8 cellular contexts compared by ENCODE assay signal in genomic region chr17:60677308-60678117, GRCh38. TPM values are rescaled to one million over a fixed set of nuclear protein-coding genes. Genes with fewer than 3 reads are reported as not detected.
DNase-seq lines count a peak whose midpoint lies in the region; ATAC-seq and TF ChIP-seq lines count a peak whose summit lies in the region.

Gene BCAS3, plus strand, starts transcription at chr17:60677851.

- H3F3A ChIP-seq in MM.1S (ENCODE audit: insufficient read depth, low read length): no peaks in the 10 kb centered on the region
- H3F3A ChIP-seq in neural progenitor cell (ENCODE audit: low read depth): peaks cover 9% of the 10 kb centered on the region

- no peaks in the 10 kb centered on the region for H3K9me2 ChIP-seq in MM.1S (replicated peaks; ENCODE audit: insufficient read depth, low read length)

- H3K4me2 ChIP-seq in MM.1S (ENCODE audit: low read depth, low read length) (peak within 1 kb of the TSS; percentile 95), neural progenitor cell (peak within 1 kb of the TSS; percentile 85)

- no peaks in the 10 kb centered on the region for H3K79me2 ChIP-seq in MM.1S (ENCODE audit: low read length)
- no peaks in the 10 kb centered on the region for H3K79me2 ChIP-seq in neural progenitor cell (ENCODE audit: low read depth)

- H3K27ac ChIP-seq in MM.1S (ENCODE audit: low read length): peak within 1 kb of the TSS; percentile 11; the same call in 1 of the 2 replicates
- H3K27ac ChIP-seq in foreskin keratinocyte: peak within 1 kb of the TSS; percentile 35
- peak within 1 kb of the TSS; percentile 11 for H3K27ac ChIP-seq in neural progenitor cell

- H3K9me3 Mint-ChIP-seq in neural progenitor cell: no peaks in the 10 kb centered on the region

- no peaks in the 10 kb centered on the region for H3K36me3 Mint-ChIP-seq in neural progenitor cell

- H3K9ac ChIP-seq in ES-I3 (ENCODE audit: low read depth, low read length) (peak within 1 kb of the TSS; percentile 54), MM.1S (ENCODE audit: low read length) (peak within 1 kb of the TSS; percentile 75), neural progenitor cell (peak within 1 kb of the TSS; percentile 67)

- no peak for TF ChIP-seq CTCF in MM.1S (IDR thresholded peaks at IDR 0.05; ENCODE audit: low read length)
- TF ChIP-seq CTCF in foreskin keratinocyte (conservative IDR thresholded peaks at IDR 0.05): no peak
- TF ChIP-seq CTCF in neural progenitor cell (IDR thresholded peaks at IDR 0.05): no peak

- no peaks in the 10 kb centered on the region for H3K4me1 ChIP-seq in ES-I3 (ENCODE audit: insufficient read depth, low read length)
- H3K4me1 ChIP-seq in HAP-1: peaks cover 3% of the 10 kb centered on the region; the same call in 1 of the 2 replicates
- peaks cover 5% of the 10 kb centered on the region for H3K4me1 ChIP-seq in MM.1S (ENCODE audit: low read length)
- peaks cover 5% of the 10 kb centered on the region for H3K4me1 ChIP-seq in foreskin keratinocyte
- peaks cover 5% of the 10 kb centered on the region for H3K4me1 ChIP-seq in neural progenitor cell

- H3K27me3 Mint-ChIP-seq in neural progenitor cell (ENCODE audit: insufficient read depth, low read depth): peaks cover 4% of the 10 kb centered on the region

- H3K36me3 ChIP-seq in ES-I3 (ENCODE audit: insufficient read depth, low read length) (no peaks in the 10 kb centered on the region), HAP-1 (replicated peaks) (no peaks in the 10 kb centered on the region), MM.1S (replicated peaks; ENCODE audit: insufficient read depth, low read length) (no peaks in the 10 kb centered on the region), neural progenitor cell (no peaks in the 10 kb centered on the region)

- H3K9me3 ChIP-seq in ES-I3 (ENCODE audit: control insufficient read depth, insufficient read depth, low read length): no peaks in the 10 kb centered on the region
- no peaks in the 10 kb centered on the region for H3K9me3 ChIP-seq in HAP-1
- H3K9me3 ChIP-seq in MM.1S (replicated peaks; ENCODE audit: insufficient read depth, low read length): no peaks in the 10 kb centered on the region
- H3K9me3 ChIP-seq in neural progenitor cell (ENCODE audit: low read depth): no peaks in the 10 kb centered on the region

- H4K20me1 ChIP-seq in MM.1S (ENCODE audit: insufficient read depth, low read length) (no peaks in the 10 kb centered on the region), neural progenitor cell (ENCODE audit: low read depth) (no peaks in the 10 kb centered on the region)

- H2AFZ ChIP-seq in MM.1S (ENCODE audit: low read length) (peak within 1 kb of the TSS; percentile 97), neural progenitor cell (replicated peaks) (peak within 1 kb of the TSS; percentile 91)

- peak within 1 kb of the TSS; percentile 98 for H3K4me3 Mint-ChIP-seq in neural progenitor cell

- peaks cover 12% of the 10 kb centered on the region for H3K4me1 Mint-ChIP-seq in neural progenitor cell

- in situ Hi-C loops in HAP-1 (cut with MboI; ENCODE audit: low sequenced_read_pairs): no loop called here

- H3K27ac Mint-ChIP-seq in neural progenitor cell: peak within 1 kb of the TSS; percentile 85

- H3K27me3 ChIP-seq in HAP-1 (ENCODE audit: low read depth) (no peaks in the 10 kb centered on the region), MM.1S (replicated peaks; ENCODE audit: insufficient read depth, low read length) (no peaks in the 10 kb centered on the region), foreskin keratinocyte (no peaks in the 10 kb centered on the region), neural progenitor cell (no peaks in the 10 kb centered on the region)

- peak; percentile 95 for ATAC-seq in foreskin keratinocyte

- DNase-seq in HAP-1 (ENCODE audit: low spot score in 2 of 2) (peak; percentile 99), MM.1S (peak; percentile 99), SIG-M5 (lab: John Stamatoyannopoulos, UW) (peak; percentile 96), activated gamma-delta T cell treated with Interleukin-2 at 50 U/mL for 16 hours (peak; percentile 96), foreskin keratinocyte (peak; percentile 99), neural progenitor cell (ENCODE audit: low spot score) (peak; percentile 99), stromal cell of bone marrow (ENCODE audit: low read depth) (peak; percentile 99)

- H3K4me3 ChIP-seq in HAP-1: peak within 1 kb of the TSS; percentile 71
- H3K4me3 ChIP-seq in MM.1S (ENCODE audit: low read length): peak within 1 kb of the TSS; percentile 85
- H3K4me3 ChIP-seq in neural progenitor cell: peak within 1 kb of the TSS; percentile 55

RNA-seq across cellular contexts. Expression of gene BCAS3, which starts in this region (rescaled TPM):
- 8.3 and 8.4 TPM in 2 replicates for total RNA-seq in foreskin keratinocyte
- polyA plus RNA-seq in foreskin keratinocyte: 4.4 and 5.0 TPM in 2 replicates
- 31.0 and 60.9 TPM in 2 replicates for total RNA-seq in neural progenitor cell (ENCODE audit: low replicate concordance)

Comparison
In these comparisons a context has a peak if more than half of its experiments do, and no peak if none do; other contexts are left out.
1. Peak in every context shown above with its lines: DNase-seq, ATAC-seq, H3K4me3 ChIP-seq and H3K27ac ChIP-seq.